Comparison of ENCODE assay signal across 19 cellular contexts in genomic region chr3:31879365-31879764, GRCh38.
DNase-seq lines count a peak whose midpoint lies in the region; ATAC-seq and TF ChIP-seq lines count a peak whose summit lies in the region.
"Had no signal": no experiment of that assay in that cellular context is flagged by ENCODE, and none has a peak within 500 bp of the region (broad histone marks: within the 10 kb centered on the region; RNA-seq: fewer than 3 reads in every experiment).

No MANE protein-coding gene starts in this region.

- H3K4me3 Mint-ChIP-seq in stimulated activated naive B cell treated with anti-CD40 and anti-IgM and Interleukin-4, amounts not matched to agents 10 μg/mL and 1 μg/mL and 100 μg/mL, for 72 hours, result no peak overlapping the region
- H3K4me3 Mint-ChIP-seq: CD4-positive, alpha-beta memory T cell had no signal

- no peaks in the 10 kb centered on the region for H3K27me3 Mint-ChIP-seq in stimulated activated naive B cell treated with anti-CD40 and anti-IgM and Interleukin-4, amounts not matched to agents 10 μg/mL and 1 μg/mL and 100 μg/mL, for 72 hours

- peak overlapping the region; percentile 48; the same call in 1 of the 2 replicates for H3K9ac ChIP-seq in Karpas-422 (ENCODE audit: low read length)
- no peak overlapping the region for H3K9ac ChIP-seq in SU-DHL-6 (ENCODE audit: low read length)
- H3K9ac ChIP-seq: BLaER1 treated with 17β-estradiol and CSF1 and Interleukin-3, amounts not matched to agents 10 nM and 100 nM had no signal

- H3K4me3 ChIP-seq in Karpas-422 (ENCODE audit: low read length) (no peak overlapping the region), SU-DHL-6 (ENCODE audit: insufficient read depth, low read length, poor library complexity, severe bottlenecking) (no peak overlapping the region), vagina (no peak overlapping the region)
- H3K4me3 ChIP-seq: BLaER1 treated with 17β-estradiol and CSF1 and Interleukin-3, amounts not matched to agents 10 nM and 100 nM; HAP-1; Peyer's patch had no signal

- H3K36me3 ChIP-seq in Karpas-422 (ENCODE audit: insufficient read depth, low read length) (peaks cover 43% of the 10 kb centered on the region), SU-DHL-6 (ENCODE audit: low read length) (peaks cover 11% of the 10 kb centered on the region; the same call in 1 of the 2 replicates), vagina (no peaks in the 10 kb centered on the region)
- H3K36me3 ChIP-seq: BLaER1 treated with 17β-estradiol and CSF1 and Interleukin-3, amounts not matched to agents 10 nM and 100 nM; HAP-1; Peyer's patch had no signal

- H3K9me2 ChIP-seq in Karpas-422 (replicated peaks; ENCODE audit: insufficient read depth, low read length), result no peaks in the 10 kb centered on the region
- no peaks in the 10 kb centered on the region for H3K9me2 ChIP-seq in SU-DHL-6 (replicated peaks; ENCODE audit: insufficient read depth, low read length)

- peaks cover 42 to 57% of the 10 kb centered on the region in 2 donors for H3K4me1 Mint-ChIP-seq in stimulated activated naive B cell treated with anti-CD40 and anti-IgM and Interleukin-4, amounts not matched to agents 10 μg/mL and 1 μg/mL and 100 μg/mL, for 72 hours

- no peak for ATAC-seq in stimulated activated naive B cell treated with anti-CD40 and anti-IgM and Interleukin-4, amounts not matched to agents 10 μg/mL and 1 μg/mL and 100 μg/mL, for 72 hours (replicated peaks)
- no peak for ATAC-seq in GM21717 (IDR thresholded peaks at IDR 0.05; ENCODE audit: unreplicated experiment)
- ATAC-seq: Right ventricle myocardium inferior had no signal

- H3K4me2 ChIP-seq in Karpas-422 (ENCODE audit: low read depth, low read length, poor library complexity, severe bottlenecking), result peak overlapping the region; percentile 79
- no peak overlapping the region for H3K4me2 ChIP-seq in SU-DHL-6 (ENCODE audit: low read depth, low read length, poor library complexity, severe bottlenecking)

- H3K27me3 ChIP-seq in Karpas-422 (ENCODE audit: low read length) (no peaks in the 10 kb centered on the region), SU-DHL-6 (ENCODE audit: low read length) (no peaks in the 10 kb centered on the region), vagina (no peaks in the 10 kb centered on the region)
- H3K27me3 ChIP-seq: BLaER1 treated with 17β-estradiol and CSF1 and Interleukin-3, amounts not matched to agents 10 nM and 100 nM; Peyer's patch had no signal

- TF ChIP-seq CTCF in SU-DHL-6 (IDR thresholded peaks at IDR 0.05; ENCODE audit: insufficient read depth, low read length, poor library complexity, severe bottlenecking) (no peak), vagina (IDR thresholded peaks at IDR 0.05) (no peak)

- TF ChIP-seq POLR2A in vagina (IDR thresholded peaks at IDR 0.05), result no peak

- intact Hi-C loops in vagina (cut with DNase I), result no loop called here

- no peak overlapping the region for H2AFZ ChIP-seq in Karpas-422 (ENCODE audit: low read length)
- no peak overlapping the region for H2AFZ ChIP-seq in SU-DHL-6 (ENCODE audit: low read depth, low read length, severe bottlenecking)

- DNase-seq in Karpas-422, result peak; percentile 51
- no peak for DNase-seq in epithelial cell of prostate (ENCODE audit: low read depth, low spot score)
- DNase-seq in stimulated activated naive B cell treated with anti-CD40 and anti-IgM and Interleukin-4, amounts not matched to agents 10 μg/mL and 1 μg/mL and 100 μg/mL, for 72 hours, result no peak
- DNase-seq in vagina (ENCODE audit: extremely low spot score in 2 of 2), result no peak
- DNase-seq in AG20443 (ENCODE audit: low spot score), result no peak
- DNase-seq: CD4-positive, alpha-beta memory T cell; DMS153; NCI-H1092; NCI-H1436 treated with DMSO at 0.1 percent for 48 hours; NCI-H1930; NCI-H345; NCI-H774; NK-92 treated with Interleukin-12 subunit alpha and Interleukin-12 subunit beta, amount 100 ng/mL, for 24 hours had no signal

- peak overlapping the region; percentile 93 for H3K27ac ChIP-seq in Karpas-422 (ENCODE audit: low read length)
- H3K27ac ChIP-seq in SU-DHL-6 (ENCODE audit: low read depth, low read length), result peak overlapping the region; percentile 89
- H3K27ac ChIP-seq in epithelial cell of prostate, result peak overlapping the region; percentile 58
- no peak overlapping the region for H3K27ac ChIP-seq in vagina
- H3K27ac ChIP-seq: BLaER1 treated with 17β-estradiol and CSF1 and Interleukin-3, amounts not matched to agents 10 nM and 100 nM; Peyer's patch had no signal

- peaks cover 2 to 4% of the 10 kb centered on the region in 2 donors for H3K9me3 Mint-ChIP-seq in stimulated activated naive B cell treated with anti-CD40 and anti-IgM and Interleukin-4, amounts not matched to agents 10 μg/mL and 1 μg/mL and 100 μg/mL, for 72 hours

- no peaks in the 10 kb centered on the region for H4K20me1 ChIP-seq in Karpas-422 (ENCODE audit: insufficient read depth, low read depth, low read length)
- no peaks in the 10 kb centered on the region for H4K20me1 ChIP-seq in SU-DHL-6 (ENCODE audit: low read depth, low read length)
- H4K20me1 ChIP-seq: BLaER1 treated with 17β-estradiol and CSF1 and Interleukin-3, amounts not matched to agents 10 nM and 100 nM had no signal

- peak overlapping the region; percentile 61 for H3K27ac Mint-ChIP-seq in stimulated activated naive B cell treated with anti-CD40 and anti-IgM and Interleukin-4, amounts not matched to agents 10 μg/mL and 1 μg/mL and 100 μg/mL, for 72 hours
- H3K27ac Mint-ChIP-seq: CD4-positive, alpha-beta memory T cell had no signal

- H3K79me2 ChIP-seq in Karpas-422 (ENCODE audit: low read length) (peaks cover 98% of the 10 kb centered on the region), SU-DHL-6 (ENCODE audit: insufficient read depth, low read length) (peaks cover 81% of the 10 kb centered on the region)

- H3F3A ChIP-seq in SU-DHL-6 (ENCODE audit: insufficient read depth), result peaks cover 79% of the 10 kb centered on the region

- peaks cover 17 to 49% of the 10 kb centered on the region in 2 donors for H3K36me3 Mint-ChIP-seq in stimulated activated naive B cell treated with anti-CD40 and anti-IgM and Interleukin-4, amounts not matched to agents 10 μg/mL and 1 μg/mL and 100 μg/mL, for 72 hours
- H3K36me3 Mint-ChIP-seq: CD4-positive, alpha-beta memory T cell had no signal

- H3K4me1 ChIP-seq in Karpas-422 (ENCODE audit: low read length) (peaks cover 100% of the 10 kb centered on the region), vagina (peaks cover 24% of the 10 kb centered on the region)
- H3K4me1 ChIP-seq: HAP-1, Peyer's patch had no signal

- H3K9me3 ChIP-seq in Karpas-422 (ENCODE audit: low read length), result no peaks in the 10 kb centered on the region
- H3K9me3 ChIP-seq in SU-DHL-6 (ENCODE audit: insufficient read depth, low read length), result no peaks in the 10 kb centered on the region
- no peaks in the 10 kb centered on the region for H3K9me3 ChIP-seq in vagina
- H3K9me3 ChIP-seq: BLaER1 treated with 17β-estradiol and CSF1 and Interleukin-3, amounts not matched to agents 10 nM and 100 nM; HAP-1; Peyer's patch had no signal
